ENCODE assay signal across 22 cellular contexts in the genomic region with DNA sequence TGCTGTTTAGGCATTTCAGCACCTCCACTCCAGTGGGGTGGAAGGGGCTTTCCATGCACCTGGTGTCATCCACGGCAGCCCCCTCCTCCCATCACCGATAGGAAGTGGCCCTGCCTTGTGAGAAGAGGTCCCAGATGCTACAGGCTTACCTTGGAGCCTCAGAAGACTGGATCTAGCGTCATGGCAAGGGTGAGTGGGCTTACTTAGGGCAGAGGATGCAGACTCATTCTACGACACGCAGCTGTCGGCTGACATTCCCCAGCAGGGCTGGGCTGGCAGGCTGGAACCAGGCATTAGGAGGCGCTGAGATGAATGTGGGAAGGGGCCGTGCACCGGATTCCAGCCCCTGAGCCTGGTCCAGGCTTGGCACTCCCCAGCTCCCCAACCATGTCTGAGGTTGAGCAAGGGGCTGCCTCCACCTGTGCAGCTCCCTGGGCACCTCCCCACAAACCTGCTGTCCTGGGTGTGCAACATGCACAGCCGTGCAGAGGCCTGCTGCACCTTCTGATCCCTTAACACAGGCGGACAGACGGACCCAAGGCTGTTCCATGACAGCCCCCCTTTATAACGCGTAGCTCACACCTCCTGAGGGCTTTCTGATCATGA. TPM values are rescaled to one million over a fixed set of nuclear protein-coding genes. Genes with fewer than 3 reads are reported as not detected.
"Had no signal": no experiment of that assay in that cellular context is flagged by ENCODE, and none has a peak within 500 bp of the region (broad histone marks: within the 10 kb centered on the region; RNA-seq: fewer than 3 reads in every experiment).

No MANE protein-coding gene starts in this region.

- H3K36me3 Mint-ChIP-seq: naive thymus-derived CD4-positive, alpha-beta T cell; stimulated activated memory B cell treated with anti-CD40 and anti-IgM and Interleukin-4, amounts not matched to agents 10 μg/mL and 1 μg/mL and 100 μg/mL, for 72 hours had no signal

- ATAC-seq: naive thymus-derived CD4-positive, alpha-beta T cell; stimulated activated memory B cell treated with anti-CD40 and anti-IgM and Interleukin-4, amounts not matched to agents 10 μg/mL and 1 μg/mL and 100 μg/mL, for 72 hours; stimulated activated naive CD8-positive, alpha-beta T cell treated with anti-CD3 and anti-CD28 coated beads, Interleukin-15, amount 100 ng/mL, for 72 hours had no signal

- H3K27me3 ChIP-seq: testis had no signal

- DNase-seq: cortex of kidney; dorsolateral prefrontal cortex; effector CD8-positive, alpha-beta T cell; foreskin melanocyte; hippocampal formation; naive thymus-derived CD4-positive, alpha-beta T cell; stimulated activated CD4-positive, alpha-beta T cell treated with anti-CD3 and anti-CD28 coated beads, Interleukin-15, amount 100 ng/mL, for 24 hours; stimulated activated CD4-positive, alpha-beta T cell treated with anti-CD3 and anti-CD28 coated beads, Interleukin-1b, Interleukin-23, amount 100 ng/mL, for 48 hours; stimulated activated CD4-positive, alpha-beta T cell treated with anti-CD3 and anti-CD28 coated beads, Interleukin-4, amount 100 ng/mL, for 24 hours; stimulated activated naive CD8-positive, alpha-beta T cell treated with anti-CD3 and anti-CD28 coated beads, Interleukin-15, amount 100 ng/mL, for 72 hours; transverse colon had no signal

- H3K4me3 ChIP-seq: dorsolateral prefrontal cortex, heart left ventricle, testis, transverse colon had no signal

- H3K36me3 ChIP-seq: heart left ventricle, transverse colon had no signal

- H3K9me3 Mint-ChIP-seq: nephron progenitor cell; stimulated activated naive CD8-positive, alpha-beta T cell treated with anti-CD3 and anti-CD28 coated beads, Interleukin-15, amount 100 ng/mL, for 72 hours had no signal

- H3K9me3 ChIP-seq: heart left ventricle, testis, transverse colon had no signal

- H3K4me3 Mint-ChIP-seq: naive thymus-derived CD4-positive, alpha-beta T cell; nephron progenitor cell; stimulated activated memory B cell treated with anti-CD40 and anti-IgM and Interleukin-4, amounts not matched to agents 10 μg/mL and 1 μg/mL and 100 μg/mL, for 72 hours; stimulated activated naive CD8-positive, alpha-beta T cell treated with anti-CD3 and anti-CD28 coated beads, Interleukin-15, amount 100 ng/mL, for 72 hours had no signal

- H3K27ac Mint-ChIP-seq: naive thymus-derived CD4-positive, alpha-beta T cell; nephron progenitor cell; stimulated activated memory B cell treated with anti-CD40 and anti-IgM and Interleukin-4, amounts not matched to agents 10 μg/mL and 1 μg/mL and 100 μg/mL, for 72 hours; stimulated activated naive CD8-positive, alpha-beta T cell treated with anti-CD3 and anti-CD28 coated beads, Interleukin-15, amount 100 ng/mL, for 72 hours had no signal

- H3K4me1 Mint-ChIP-seq: naive thymus-derived CD4-positive, alpha-beta T cell; stimulated activated memory B cell treated with anti-CD40 and anti-IgM and Interleukin-4, amounts not matched to agents 10 μg/mL and 1 μg/mL and 100 μg/mL, for 72 hours; stimulated activated naive CD8-positive, alpha-beta T cell treated with anti-CD3 and anti-CD28 coated beads, Interleukin-15, amount 100 ng/mL, for 72 hours had no signal

- FAIRE-seq: islet of Langerhans had no signal

- H3K4me1 ChIP-seq: heart left ventricle, testis, transverse colon had no signal

- H3K27ac ChIP-seq: dorsolateral prefrontal cortex, heart left ventricle, testis, transverse colon had no signal

RNA-seq across cellular contexts. Expression of gene PRLH, which starts 1.7 kb away (rescaled TPM):
- total RNA-seq: dorsolateral prefrontal cortex; heart left ventricle; liver; lung microvascular endothelial cell; naive thymus-derived CD4-positive, alpha-beta T cell; omental fat pad; pulmonary artery endothelial cell; subcutaneous adipose tissue; testis; transverse colon had no signal
- polyA plus RNA-seq: esophagus; heart left ventricle; liver; naive thymus-derived CD4-positive, alpha-beta T cell had no signal

RNA-seq across cellular contexts. Expression of gene RAB17, which starts 25.9 kb away (rescaled TPM):
- total RNA-seq: naive thymus-derived CD4-positive, alpha-beta T cell had no signal
- polyA plus RNA-seq: naive thymus-derived CD4-positive, alpha-beta T cell had no signal
